14 cellular contexts compared by ENCODE assay signal in the genomic region with DNA sequence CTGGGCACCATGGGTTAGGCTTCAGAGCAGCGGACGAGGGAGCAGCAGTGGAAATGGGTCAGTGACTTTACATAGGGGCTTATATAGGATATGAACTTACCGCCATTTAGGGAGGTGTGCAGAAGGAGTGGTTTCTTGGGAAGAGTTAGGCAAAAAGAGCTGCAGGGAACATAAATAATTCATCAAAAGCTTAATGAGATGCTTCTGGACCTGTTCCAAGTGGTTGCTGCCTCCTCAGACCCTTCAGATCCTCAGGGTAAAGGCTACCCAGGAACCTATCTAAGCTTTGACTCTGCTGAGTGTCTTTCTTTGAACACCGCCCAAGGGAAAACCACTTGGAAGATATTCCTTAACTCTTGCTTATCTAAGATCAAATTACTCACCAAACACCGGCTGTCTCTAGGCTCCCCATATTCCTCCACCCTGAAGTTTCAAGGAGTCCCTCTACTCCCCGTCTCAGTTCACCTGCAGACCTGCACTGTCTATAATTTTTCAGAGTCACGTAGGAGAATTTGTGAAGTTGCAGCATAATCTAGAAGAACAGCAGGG. TPM values are rescaled to one million over a fixed set of nuclear protein-coding genes. Genes with fewer than 3 reads are reported as not detected.
DNase-seq lines count a peak whose midpoint lies in the region; ATAC-seq, FAIRE-seq and TF ChIP-seq lines count a peak whose summit lies in the region.
"Had no signal": no experiment of that assay in that cellular context is flagged by ENCODE, and none has a peak within 500 bp of the region (broad histone marks: within the 10 kb centered on the region; RNA-seq: fewer than 3 reads in every experiment).

A gene (minus strand): TSS at position 51 of the 549 bp plus-strand sequence. CDS start 40 bp downstream, at position 11.

- H3K27ac ChIP-seq in A549: peak within 1 kb of the TSS in 1 of 2 experiments; percentile 48; a peak in 3 of 6 replicates
- no peak within 1 kb of the TSS for H3K27ac ChIP-seq in endothelial cell of umbilical vein (ENCODE audit: insufficient read depth, low read depth, low read length)
- H3K27ac ChIP-seq in body of pancreas: no peak within 1 kb of the TSS
- H3K27ac ChIP-seq: GM23248, transverse colon had no signal

- H3K4me1 ChIP-seq in A549 (peaks cover 14% of the 10 kb centered on the region), endothelial cell of umbilical vein (ENCODE audit: control insufficient read depth, extremely low read depth, insufficient read depth, low read length) (no peaks in the 10 kb centered on the region), body of pancreas (no peaks in the 10 kb centered on the region)

- H3K9me1 ChIP-seq in endothelial cell of umbilical vein (replicated peaks; ENCODE audit: control insufficient read depth, extremely low read depth, insufficient read depth, low read length): no peaks in the 10 kb centered on the region

- intact Hi-C loops in endothelial cell of umbilical vein (cut with micrococcal nuclease) (no loop called here), body of pancreas (cut with DNase I) (no loop called here)

- no peaks in the 10 kb centered on the region for H3K79me2 ChIP-seq in endothelial cell of umbilical vein (ENCODE audit: control insufficient read depth, insufficient read depth, low read length)

- ATAC-seq in A549 (peak; percentile 45 to 53; a peak in 4 of 6 replicates), GM21367 (IDR thresholded peaks at IDR 0.05; ENCODE audit: unreplicated experiment) (no peak), GM21737 (IDR thresholded peaks at IDR 0.05; ENCODE audit: unreplicated experiment) (no peak), body of pancreas (no peak)

- DNase-seq in A549 (ENCODE audit: low read depth in 1 of 2, low spot score in 1 of 2): peak in 1 of 2 experiments; percentile 41
- DNase-seq in HEK293T (ENCODE audit: extremely low spot score): peak; percentile 34
- peak; percentile 42 for DNase-seq in NCI-H345 (lab: John Stamatoyannopoulos, UW)
- DNase-seq in endothelial cell of umbilical vein (ENCODE audit: low read depth, low spot score): no peak
- DNase-seq in stimulated activated CD4-positive, alpha-beta T cell treated with anti-CD3 and anti-CD28 coated beads, Interleukin-4, amount 100 ng/mL, for 1 hour: no peak
- no peak for DNase-seq in body of pancreas
- DNase-seq: activated B cell treated with CpG ODN at 0.5 μM for 24 hours, GM23248, mesenchymal stem cell, transverse colon had no signal

- TF ChIP-seq POLR2A in A549 (IDR thresholded peaks at IDR 0.05; ENCODE audit: low read length) (no peak), endothelial cell of umbilical vein (IDR thresholded peaks at IDR 0.05; ENCODE audit: low read depth, low read length) (no peak), body of pancreas (IDR thresholded peaks at IDR 0.05) (no peak)

- H3K9ac ChIP-seq in endothelial cell of umbilical vein (replicated peaks; ENCODE audit: extremely low read depth, insufficient read depth, low read length): no peak within 1 kb of the TSS
- H3K9ac ChIP-seq: GM23248 had no signal

- TF ChIP-seq EP300 in A549 (IDR thresholded peaks at IDR 0.05): peak in 1 of 2 experiments; percentile 35; a peak in 1 of 5 replicates

- H3K27me3 ChIP-seq in endothelial cell of umbilical vein (ENCODE audit: control insufficient read depth in 2 of 2, insufficient read depth in 2 of 2, low read length in 2 of 2) (peaks cover 7 to 9% of the 10 kb centered on the region in 2 experiments), body of pancreas (peaks cover 0 to 4% of the 10 kb centered on the region in 2 donors)

- H3K4me3 ChIP-seq in A549 (no peak within 1 kb of the TSS), endothelial cell of umbilical vein (replicated peaks in 1 of 3; ENCODE audit: insufficient read depth in 1 of 3, low read depth in 1 of 3, low read length in 3 of 3) (no peak within 1 kb of the TSS), body of pancreas (no peak within 1 kb of the TSS)
- H3K4me3 ChIP-seq: GM23248, transverse colon had no signal

- no TSS peak for BruUV-seq in endothelial cell of umbilical vein (replicated peaks; lab: Mats Ljungman, UMichigan)

- peak within 1 kb of the TSS; percentile 36 for H3K4me2 ChIP-seq in A549
- H3K4me2 ChIP-seq in endothelial cell of umbilical vein (ENCODE audit: insufficient read depth, low read length): no peak within 1 kb of the TSS

- TF ChIP-seq RAD21 in A549 (conservative IDR thresholded peaks at IDR 0.05 in 1 of 2, IDR thresholded peaks at IDR 0.05 in 1 of 2): no peak

- H4K20me1 ChIP-seq in endothelial cell of umbilical vein (replicated peaks; ENCODE audit: control insufficient read depth, extremely low read depth, insufficient read depth, low read length): no peaks in the 10 kb centered on the region

- peaks cover 40% of the 10 kb centered on the region for H3K9me3 ChIP-seq in A549
- no peaks in the 10 kb centered on the region for H3K9me3 ChIP-seq in endothelial cell of umbilical vein (replicated peaks; ENCODE audit: control insufficient read depth, insufficient read depth, low read length)
- H3K9me3 ChIP-seq in body of pancreas: no peaks in the 10 kb centered on the region
- H3K9me3 ChIP-seq: transverse colon had no signal

- no peak within 1 kb of the TSS for H2AFZ ChIP-seq in endothelial cell of umbilical vein (ENCODE audit: low read depth, low read length)
- H2AFZ ChIP-seq: GM23248 had no signal

- TF ChIP-seq CTCF in A549 (IDR thresholded peaks at IDR 0.05) (no peak), endothelial cell of umbilical vein (IDR thresholded peaks at IDR 0.05; ENCODE audit: extremely low read depth in 1 of 2, insufficient read depth in 1 of 2, low read depth in 1 of 2, low read length in 2 of 2) (no peak), body of pancreas (IDR thresholded peaks at IDR 0.05) (no peak)

- dilution Hi-C loops in endothelial cell of umbilical vein (cut with MboI; ENCODE audit: extremely low pct_ligation_motif_present, low sequenced_read_pairs): no loop called here

- 39% methylated on average over 7 of the region's 7 CpGs for WGBS in A549 (ENCODE audit: missing lambda C conversion rate)
- 44 to 52% methylated on average over 7 of the region's 7 CpGs for WGBS in body of pancreas, 2 donors

- POLR2A ChIA-PET in A549 (lab: Yijun Ruan, JAX) (interaction anchor here (0.5 to 1.6 kb wide), 5 partner anchors 28 to 504 kb away, joined by 3 to 7 read pairs (median 5); no protein-coding TSS in a partner anchor), HEK293T (lab: Yijun Ruan, JAX) (interaction anchor here (0.8 to 1.0 kb wide), 2 partner anchors 36 to 46 kb away, joined by 4 read pairs; a partner anchor contains a TSS), endothelial cell of umbilical vein (lab: Charles Lee) (no interaction called here)

- H3K36me3 ChIP-seq in endothelial cell of umbilical vein (ENCODE audit: control insufficient read depth in 2 of 2, extremely low read depth in 1 of 2, insufficient read depth in 2 of 2, low read length in 2 of 2) (no peaks in the 10 kb centered on the region), body of pancreas (replicated peaks in 1 of 2; ENCODE audit: insufficient read depth in 1 of 2, low read depth in 2 of 2) (no peaks in the 10 kb centered on the region)
- H3K36me3 ChIP-seq: transverse colon had no signal

- FAIRE-seq in A549 (lab: Jason Lieb, UNC) (no peak), endothelial cell of umbilical vein (lab: Jason Lieb, UNC) (no peak)
- FAIRE-seq: colon had no signal

- CTCF ChIA-PET in A549 (lab: Yijun Ruan, JAX) (interaction anchor here (0.6 to 36.0 kb wide), 14 partner anchors 8 to 488 kb away, joined by 3 to 713 read pairs (median 5); no protein-coding TSS in a partner anchor), HEK293T (lab: Yijun Ruan, JAX) (interaction anchor here (0.6 to 2.9 kb wide), 5 partner anchors 8 to 338 kb away, joined by 3 to 16 read pairs (median 4); no protein-coding TSS in a partner anchor), endothelial cell of umbilical vein (lab: Charles Lee) (interaction anchor here (0.6 to 3.1 kb wide), 5 partner anchors 9 to 573 kb away, joined by 3 to 26 read pairs (median 3); a partner anchor contains a TSS)

TF ChIP-seq in A549, 52 proteins besides CTCF, POLR2A, EP300 and RAD21:
- no peak for TF ChIP-seq TFCP2L1 (CRISPR knock-in tag; IDR thresholded peaks at IDR 0.05)
- TF ChIP-seq GATA3 (IDR thresholded peaks at IDR 0.05; ENCODE audit: borderline replicate concordance): peak; percentile 61; the same call in 1 of the 2 replicates

TF ChIP-seq in HEK293T, 16 proteins besides CTCF, POLR2A, EP300 and RAD21:
- no peak for TF ChIP-seq SP1 (IDR thresholded peaks at IDR 0.05)
- no peak for TF ChIP-seq FOXA1 (IDR thresholded peaks at IDR 0.05)
- no peak for TF ChIP-seq ARNT (IDR thresholded peaks at IDR 0.05)

TF ChIP-seq in endothelial cell of umbilical vein, 7 proteins besides CTCF, POLR2A, EP300 and RAD21:
- TF ChIP-seq GATA2 (IDR thresholded peaks at IDR 0.05; ENCODE audit: insufficient read depth, insufficient read length, low read depth, low read length) (peak; percentile 26), POLR2AphosphoS5 (IDR thresholded peaks at IDR 0.05; ENCODE audit: insufficient read depth, low read depth, low read length) (no peak)
- TF ChIP-seq, protein P1, sequence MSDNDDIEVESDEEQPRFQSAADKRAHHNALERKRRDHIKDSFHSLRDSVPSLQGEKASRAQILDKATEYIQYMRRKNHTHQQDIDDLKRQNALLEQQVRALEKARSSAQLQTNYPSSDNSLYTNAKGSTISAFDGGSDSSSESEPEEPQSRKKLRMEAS (IDR thresholded peaks at IDR 0.05; ENCODE audit: insufficient read depth, insufficient read length): no peak

RNA-seq across cellular contexts. Expression of the gene that starts here (rescaled TPM):
- polyA plus RNA-seq in A549 (2011; rRNA removed) (1.7 and 2.4 TPM in 2 replicates), A549 (2017; fragmentation: RNase III; extraction: RNeasy Plus Mini Kit Qiagen cat#74134 plus additional on column Dnase treatment) (1.3 to 3.1 TPM (median 2.8 TPM) in 3 replicates), endothelial cell of umbilical vein (not detected in 2 replicates)
- 0.03 TPM in 2 replicates for polyA plus RNA-seq in A549 (2012; cell fraction: cytosol; rRNA removed)
- 0.40 and 0.66 TPM in 2 replicates for polyA plus RNA-seq in A549 (2012; cell fraction: nucleus; rRNA removed)
- polyA minus RNA-seq in A549 (2011; rRNA and poly(A)+ RNA removed): 0.83 and 1.7 TPM in 2 replicates
- total RNA-seq in endothelial cell of umbilical vein (not detected in 2 replicates), body of pancreas (not detected)
- not detected in 2 replicates for polyA plus RNA-seq in endothelial cell of umbilical vein (2011; cell fraction: cytosol; rRNA removed)
- not detected in 2 replicates for polyA plus RNA-seq in endothelial cell of umbilical vein (2011; cell fraction: nucleus; rRNA removed)
- polyA plus RNA-seq in endothelial cell of umbilical vein (2012): not detected in 2 replicates
- not detected in 2 replicates for polyA minus RNA-seq in endothelial cell of umbilical vein
- polyA minus RNA-seq in endothelial cell of umbilical vein (2011; cell fraction: cytosol; rRNA and poly(A)+ RNA removed): not detected
- polyA minus RNA-seq in endothelial cell of umbilical vein (2011; cell fraction: nucleus; rRNA and poly(A)+ RNA removed): not detected in 2 replicates
- total RNA-seq: activated B cell treated with CpG ODN at 0.5 μM for 24 hours, GM23248, omental fat pad, transverse colon had no signal
- polyA plus RNA-seq: GM23248 had no signal

Comparison
In these comparisons a context has a peak if more than half of its experiments do, and no peak if none do; other contexts are left out.
1. ATAC-seq: peak in A549 (2 of 2); none in GM21367 (single experiment), GM21737 (single experiment) and body of pancreas (single experiment).
2. DNase-seq: peak in HEK293T (single experiment) and NCI-H345 (single experiment); none in endothelial cell of umbilical vein (single experiment), stimulated activated CD4-positive, alpha-beta T cell treated with anti-CD3 and anti-CD28 coated beads, Interleukin-4, amount 100 ng/mL, for 1 hour (single experiment) and body of pancreas (0 of 4).